In the genomic region with DNA sequence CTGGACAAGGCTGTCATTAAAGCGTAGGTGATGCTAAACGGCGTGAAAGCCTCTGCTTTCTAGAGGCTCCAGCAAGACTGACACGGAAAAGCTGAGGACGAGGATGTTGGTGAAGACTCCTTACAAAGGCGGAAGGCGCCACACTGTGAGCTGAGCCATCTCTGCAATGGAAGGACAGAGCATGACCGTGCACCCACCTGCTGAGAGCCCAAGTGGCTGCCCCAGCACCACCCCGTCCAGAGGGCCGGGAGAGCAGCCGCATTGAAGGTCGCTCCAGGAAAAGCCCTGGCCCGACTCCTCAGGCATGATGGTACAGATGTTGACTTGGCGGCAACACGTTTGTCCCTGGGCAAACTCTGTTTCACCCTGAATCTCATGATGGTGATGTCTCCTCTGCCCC, we compare ENCODE assay signal across 21 cellular contexts.
"Had no signal": no experiment of that assay in that cellular context is flagged by ENCODE, and none has a peak within 500 bp of the region (broad histone marks: within the 10 kb centered on the region; RNA-seq: fewer than 3 reads in every experiment).

No MANE protein-coding gene starts in this region.

- H3K9me3 ChIP-seq: adrenal gland, breast epithelium, SJCRH30 had no signal

- H3K4me1 ChIP-seq: adrenal gland, breast epithelium, SJCRH30 had no signal

- H3K4me3 ChIP-seq: adrenal gland, breast epithelium, SJCRH30 had no signal

- H3K36me3 ChIP-seq: adrenal gland, breast epithelium, SJCRH30 had no signal

- H3K27me3 ChIP-seq: adrenal gland had no signal

- ATAC-seq: activated CD4-positive, CD25-positive, alpha-beta regulatory T cell treated with anti-CD3 and anti-CD28 coated beads, Interleukin-2, amount 50 U/mL, for 24 hours; activated T-helper 17 cell treated with anti-CD3 and anti-CD28 coated beads, Interleukin-2, amount 50 U/mL, for 72 hours; Panc1 had no signal

- H3K27ac ChIP-seq: adrenal gland, breast epithelium, KMS-11, SJCRH30 had no signal

- H3K9ac ChIP-seq: KMS-11, SK-N-SH had no signal

- DNase-seq: activated CD4-positive, alpha-beta T cell treated with anti-CD3 and anti-CD28 coated beads for 48 hours; activated CD4-positive, alpha-beta T cell treated with anti-CD3 and anti-CD28 coated beads, Interleukin-2, amount 50 U/mL, for 48 hours; activated gamma-delta T cell; activated naive CD4-positive, alpha-beta T cell treated with anti-CD3 and anti-CD28 coated beads, Interleukin-2, amount 50 U/mL, for 16 hours; activated naive CD8-positive, alpha-beta T cell treated with anti-CD3 and anti-CD28 coated beads, Interleukin-2, amount 10 ng/mL, durations not matched to agents 7 days and 5 days; activated T-cell treated with anti-CD3 and anti-CD28 coated beads for 4 hours; activated T-cell treated with anti-CD3 and anti-CD28 coated beads, Interleukin-2, amount 50 U/mL, for 48 hours; adrenal gland; anterior cingulate cortex; caudate nucleus; NCI-H226; NK-92 treated with Interleukin-12 subunit alpha and Interleukin-12 subunit beta, amount 100 ng/mL, for 24 hours; OCI-M1; Right ventricle myocardium superior; SJCRH30; SK-N-SH had no signal
